In the genomic region with DNA sequence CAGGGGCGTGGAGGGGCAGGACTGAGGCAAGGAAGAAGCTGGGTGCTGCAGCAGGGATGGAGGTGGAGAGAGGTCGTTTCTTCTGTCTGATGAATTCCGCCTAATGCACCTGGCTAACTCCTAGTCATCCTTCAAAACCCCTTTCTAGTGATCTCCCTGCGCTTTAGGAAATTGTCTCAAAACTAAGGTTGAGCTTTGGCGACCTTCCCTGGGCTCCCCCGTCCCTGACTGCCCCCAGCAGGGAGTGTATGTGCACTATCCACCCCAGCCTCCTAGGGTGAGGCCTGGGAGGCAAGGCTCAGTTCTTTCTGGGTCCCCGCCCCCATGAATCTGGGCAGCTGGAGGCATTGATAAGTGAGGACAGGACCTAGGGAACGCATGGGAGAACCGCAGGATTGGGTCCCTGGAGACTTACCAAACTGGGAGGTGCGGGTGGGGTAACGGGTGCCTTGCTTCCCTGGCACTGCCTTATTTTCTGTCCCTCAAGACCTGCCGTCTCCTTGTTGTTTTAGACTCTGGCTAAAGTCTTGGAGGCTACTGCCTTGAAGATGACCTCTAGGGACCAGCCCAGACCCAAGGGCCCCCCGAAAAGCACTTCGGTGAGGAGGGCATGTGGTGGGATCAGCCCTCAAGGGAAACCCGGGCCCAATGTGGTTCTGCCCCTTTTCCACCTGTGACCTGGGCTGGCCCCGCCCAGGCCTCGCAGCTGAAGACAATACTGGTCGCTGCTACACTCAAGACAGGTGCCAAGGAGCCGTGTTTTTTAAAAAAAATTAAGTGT, we compare ENCODE assay signal across 8 cellular contexts. TPM values are rescaled to one million over a fixed set of nuclear protein-coding genes. Genes with fewer than 3 reads are reported as not detected.
A peak's percentile ranks its signal among the peaks of the same experiment; 100 is the strongest.
DNase-seq lines count a peak whose midpoint lies in the region; ATAC-seq and TF ChIP-seq lines count a peak whose summit lies in the region.

No MANE protein-coding gene starts in this region.

- H3K27me3 ChIP-seq in colonic mucosa = no peaks in the 10 kb centered on the region
- H3K27me3 ChIP-seq in parathyroid adenoma (ENCODE audit: control insufficient read depth, insufficient read depth, low read length) = no peaks in the 10 kb centered on the region

- H2AFZ ChIP-seq in parathyroid adenoma = peak overlapping the region; percentile 55

- H3K9me3 ChIP-seq in ES-I3 (ENCODE audit: control insufficient read depth, insufficient read depth, low read length) (no peaks in the 10 kb centered on the region), colonic mucosa (no peaks in the 10 kb centered on the region), parathyroid adenoma (ENCODE audit: control insufficient read depth, low read length) (no peaks in the 10 kb centered on the region)

- TF ChIP-seq CTCF in colonic mucosa (IDR thresholded peaks at IDR 0.05) = no peak
- no peak for TF ChIP-seq CTCF in parathyroid adenoma (IDR thresholded peaks at IDR 0.05)

- H3K4me2 ChIP-seq in parathyroid adenoma (ENCODE audit: low read length) = peak overlapping the region; percentile 27

- DNase-seq in KBM-7 = peak; percentile 20
- peak; percentile 47 for DNase-seq in colonic mucosa
- no peak for DNase-seq in NK-92 (lab: John Stamatoyannopoulos, UW; ENCODE audit: unreplicated experiment)

- H3K4me1 ChIP-seq in ES-I3 (ENCODE audit: insufficient read depth, low read length) (peaks cover 11% of the 10 kb centered on the region; the same call in 1 of the 2 replicates), colonic mucosa (peaks cover 5% of the 10 kb centered on the region), parathyroid adenoma (peaks cover 33% of the 10 kb centered on the region)

- ATAC-seq in HG02571 (IDR thresholded peaks at IDR 0.05; ENCODE audit: unreplicated experiment) (no peak), HG02973 (IDR thresholded peaks at IDR 0.05; ENCODE audit: unreplicated experiment) (no peak), GM21717 (IDR thresholded peaks at IDR 0.05; ENCODE audit: unreplicated experiment) (no peak)

- H3K4me3 ChIP-seq in colonic mucosa (peak overlapping the region; percentile 10), parathyroid adenoma (ENCODE audit: low read depth, low read length) (no peak overlapping the region)

- no peak overlapping the region for H3K27ac ChIP-seq in colonic mucosa
- H3K27ac ChIP-seq in parathyroid adenoma = peak overlapping the region; percentile 56

- no peaks in the 10 kb centered on the region for H3K79me2 ChIP-seq in parathyroid adenoma

- H3K36me3 ChIP-seq in ES-I3 (ENCODE audit: insufficient read depth, low read length) = no peaks in the 10 kb centered on the region
- H3K36me3 ChIP-seq in colonic mucosa = no peaks in the 10 kb centered on the region
- H3K36me3 ChIP-seq in parathyroid adenoma (ENCODE audit: control insufficient read depth, insufficient read depth, low read length) = no peaks in the 10 kb centered on the region

- in situ Hi-C loops in KBM-7 (cut with MboI; ENCODE audit: low pct_unique_long_range_greater_than_20kb, low sequenced_read_pairs) = no loop called here

- H3K9ac ChIP-seq in ES-I3 (ENCODE audit: low read depth, low read length) (peak overlapping the region; percentile 45), colonic mucosa (ENCODE audit: low read depth in 2 of 2, low read length in 2 of 2) (peak overlapping the region in 1 of 2 donors; percentile 58), parathyroid adenoma (no peak overlapping the region)

- intact Hi-C loops in colonic mucosa (cut with DNase I) = loop anchor here (5.0 kb wide), 1 partner anchor 84 kb away; a partner anchor contains a TSS

RNA-seq across cellular contexts. Expression of a gene that starts 0.5 kb away (rescaled TPM):
- total RNA-seq in colonic mucosa = 1 to 10 TPM; 2.9 to 3.8 TPM

RNA-seq across cellular contexts. Expression of a gene that starts 33.1 kb away (rescaled TPM):
- total RNA-seq in colonic mucosa = 1 to 10 TPM; 3.1 to 3.3 TPM

RNA-seq across cellular contexts. Expression of a gene that starts 51.2 kb away (rescaled TPM):
- 10 to 100 TPM; 42.8 to 52.4 TPM for total RNA-seq in colonic mucosa
